1 cellular context compared by ENCODE assay signal in genomic region chr2:119252186-119253113, GRCh38.
TF ChIP-seq lines count a peak whose summit lies in the region.

No MANE protein-coding gene starts in this region.

TF ChIP-seq in SK-N-SH, 30 proteins besides CTCF, POLR2A, EP300 and RAD21 (continued from another document):
- no peak for TF ChIP-seq RXRA (IDR thresholded peaks at IDR 0.05; ENCODE audit: borderline replicate concordance, low read depth)
- TF ChIP-seq, protein P1, sequence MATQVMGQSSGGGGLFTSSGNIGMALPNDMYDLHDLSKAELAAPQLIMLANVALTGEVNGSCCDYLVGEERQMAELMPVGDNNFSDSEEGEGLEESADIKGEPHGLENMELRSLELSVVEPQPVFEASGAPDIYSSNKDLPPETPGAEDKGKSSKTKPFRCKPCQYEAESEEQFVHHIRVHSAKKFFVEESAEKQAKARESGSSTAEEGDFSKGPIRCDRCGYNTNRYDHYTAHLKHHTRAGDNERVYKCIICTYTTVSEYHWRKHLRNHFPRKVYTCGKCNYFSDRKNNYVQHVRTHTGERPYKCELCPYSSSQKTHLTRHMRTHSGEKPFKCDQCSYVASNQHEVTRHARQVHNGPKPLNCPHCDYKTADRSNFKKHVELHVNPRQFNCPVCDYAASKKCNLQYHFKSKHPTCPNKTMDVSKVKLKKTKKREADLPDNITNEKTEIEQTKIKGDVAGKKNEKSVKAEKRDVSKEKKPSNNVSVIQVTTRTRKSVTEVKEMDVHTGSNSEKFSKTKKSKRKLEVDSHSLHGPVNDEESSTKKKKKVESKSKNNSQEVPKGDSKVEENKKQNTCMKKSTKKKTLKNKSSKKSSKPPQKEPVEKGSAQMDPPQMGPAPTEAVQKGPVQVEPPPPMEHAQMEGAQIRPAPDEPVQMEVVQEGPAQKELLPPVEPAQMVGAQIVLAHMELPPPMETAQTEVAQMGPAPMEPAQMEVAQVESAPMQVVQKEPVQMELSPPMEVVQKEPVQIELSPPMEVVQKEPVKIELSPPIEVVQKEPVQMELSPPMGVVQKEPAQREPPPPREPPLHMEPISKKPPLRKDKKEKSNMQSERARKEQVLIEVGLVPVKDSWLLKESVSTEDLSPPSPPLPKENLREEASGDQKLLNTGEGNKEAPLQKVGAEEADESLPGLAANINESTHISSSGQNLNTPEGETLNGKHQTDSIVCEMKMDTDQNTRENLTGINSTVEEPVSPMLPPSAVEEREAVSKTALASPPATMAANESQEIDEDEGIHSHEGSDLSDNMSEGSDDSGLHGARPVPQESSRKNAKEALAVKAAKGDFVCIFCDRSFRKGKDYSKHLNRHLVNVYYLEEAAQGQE (IDR thresholded peaks at IDR 0.05; ENCODE audit: low read depth, low read length): no peak
- TF ChIP-seq RCOR1 (IDR thresholded peaks at IDR 0.05; ENCODE audit: low read length): no peak
- no peak for TF ChIP-seq GATA2 (CRISPR knock-in tag; IDR thresholded peaks at IDR 0.05)
- TF ChIP-seq MAX (IDR thresholded peaks at IDR 0.05; ENCODE audit: low read depth): peak; percentile 36; the same call in 1 of the 2 replicates
- no peak for TF ChIP-seq MXI1 (IDR thresholded peaks at IDR 0.05; ENCODE audit: low read depth, low read length)
- TF ChIP-seq NRF1 (IDR thresholded peaks at IDR 0.05; ENCODE audit: low read depth, low read length): no peak
- no peak for TF ChIP-seq EZH2phosphoT487 (IDR thresholded peaks at IDR 0.05; ENCODE audit: borderline replicate concordance, low read depth)
- no peak for TF ChIP-seq FOXM1 (IDR thresholded peaks at IDR 0.05; ENCODE audit: low read depth)
- peak; percentile 77 for TF ChIP-seq FOSL2 (IDR thresholded peaks at IDR 0.05; ENCODE audit: borderline replicate concordance, low read depth)
